In the genomic region with DNA sequence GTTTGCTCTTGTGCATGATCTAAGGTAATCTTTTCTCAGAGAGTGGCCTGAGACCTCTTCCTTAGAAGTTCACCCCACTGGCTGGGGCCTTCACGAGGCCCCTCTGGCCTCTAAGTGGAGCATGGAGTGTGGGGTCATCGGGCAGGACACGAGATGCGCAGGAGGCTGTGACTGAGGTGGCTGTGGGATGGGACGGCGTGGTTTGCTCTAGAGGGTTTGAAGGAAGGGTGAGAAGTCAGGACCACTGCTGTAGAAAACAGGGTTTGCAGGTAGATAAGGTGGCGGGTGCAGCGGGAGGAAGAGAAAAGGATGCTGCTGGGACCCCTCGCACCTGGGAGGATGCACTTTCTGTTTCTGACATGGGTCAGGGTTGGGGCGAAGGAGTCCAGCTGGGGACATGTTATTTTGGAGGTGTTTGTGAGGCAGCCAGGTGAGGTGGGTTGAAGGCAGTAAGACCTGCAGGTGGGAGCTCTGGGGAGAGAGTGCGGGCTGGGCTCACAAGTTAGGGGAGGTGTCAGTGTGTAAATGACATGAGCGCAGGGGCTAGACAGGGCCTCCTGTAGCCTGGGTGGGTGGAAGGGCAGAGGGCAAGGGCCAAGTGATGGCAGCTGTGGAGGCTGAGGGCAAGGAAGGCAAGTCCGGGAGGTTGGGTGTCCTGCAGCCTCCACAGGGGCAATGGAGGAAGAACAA, we compare ENCODE assay signal across 20 cellular contexts.
DNase-seq lines count a peak whose midpoint lies in the region; ATAC-seq and TF ChIP-seq lines count a peak whose summit lies in the region.
"Had no signal": no experiment of that assay in that cellular context is flagged by ENCODE, and none has a peak within 500 bp of the region (broad histone marks: within the 10 kb centered on the region; RNA-seq: fewer than 3 reads in every experiment).

No MANE protein-coding gene starts in this region.

- POLR2A ChIA-PET in activated naive CD8-positive, alpha-beta T cell treated with anti-CD3 and anti-CD28 coated beads, Interleukin-2, amount 10 ng/mL, durations not matched to agents 7 days and 5 days (lab: Charles Lee): no interaction called here

- H3K27me3 Mint-ChIP-seq in activated naive CD8-positive, alpha-beta T cell treated with anti-CD3 and anti-CD28 coated beads, Interleukin-2, amount 10 ng/mL, durations not matched to agents 7 days and 5 days: no peaks in the 10 kb centered on the region
- H3K27me3 Mint-ChIP-seq in activated naive CD8-positive, alpha-beta T cell treated with anti-CD3 and anti-CD28 coated beads, Interleukin-2, amount 50 U/mL, for 24 hours: no peaks in the 10 kb centered on the region

- no peak overlapping the region for H3K4me3 Mint-ChIP-seq in activated naive CD8-positive, alpha-beta T cell treated with anti-CD3 and anti-CD28 coated beads, Interleukin-2, amount 10 ng/mL, durations not matched to agents 7 days and 5 days
- H3K4me3 Mint-ChIP-seq in activated naive CD8-positive, alpha-beta T cell treated with anti-CD3 and anti-CD28 coated beads, Interleukin-2, amount 50 U/mL, for 24 hours: no peak overlapping the region

- TF ChIP-seq CTCF in GM13977 (IDR thresholded peaks at IDR 0.05; ENCODE audit: extremely low read depth, insufficient read depth, missing control alignments): no peak

- no peak overlapping the region for H3K27ac Mint-ChIP-seq in activated naive CD8-positive, alpha-beta T cell treated with anti-CD3 and anti-CD28 coated beads, Interleukin-2, amount 10 ng/mL, durations not matched to agents 7 days and 5 days
- H3K27ac Mint-ChIP-seq in activated naive CD8-positive, alpha-beta T cell treated with anti-CD3 and anti-CD28 coated beads, Interleukin-2, amount 50 U/mL, for 24 hours: no peak overlapping the region

- peaks cover 2% of the 10 kb centered on the region for H3K36me3 Mint-ChIP-seq in activated naive CD8-positive, alpha-beta T cell treated with anti-CD3 and anti-CD28 coated beads, Interleukin-2, amount 10 ng/mL, durations not matched to agents 7 days and 5 days
- no peaks in the 10 kb centered on the region for H3K36me3 Mint-ChIP-seq in activated naive CD8-positive, alpha-beta T cell treated with anti-CD3 and anti-CD28 coated beads, Interleukin-2, amount 50 U/mL, for 24 hours (ENCODE audit: low read depth)

- peak; percentile 14 for DNase-seq in activated naive CD8-positive, alpha-beta T cell treated with anti-CD3 and anti-CD28 coated beads, Interleukin-2, amount 10 ng/mL, durations not matched to agents 7 days and 5 days
- DNase-seq in activated naive CD8-positive, alpha-beta T cell treated with anti-CD3 and anti-CD28 coated beads, Interleukin-2, amount 50 U/mL, for 24 hours: no peak
- peak; percentile 2 for DNase-seq in GM13977 (ENCODE audit: low spot score)
- peak; percentile 0 for DNase-seq in germinal center (ENCODE audit: low spot score)
- peak; percentile 47 for DNase-seq in posterior vena cava (ENCODE audit: low spot score)
- no peak for DNase-seq in activated CD4-positive, CD25-positive, alpha-beta regulatory T cell treated with anti-CD3 and anti-CD28 coated beads, Interleukin-2, amount 50 U/mL, for 72 hours
- no peak for DNase-seq in SKM-1 treated with dmso at 0.1 percent for 144 hours (lab: John Stamatoyannopoulos, UW; ENCODE audit: unreplicated experiment)
- DNase-seq in NCI-H187 (lab: John Stamatoyannopoulos, UW): no peak
- DNase-seq: C1 segment of cervical spinal cord; DMS79; KBM-7; MV-4-11; NCI-H1694 treated with DMSO at 0.1 percent for 48 hours; NCI-H2107; NCI-H510A; NCI-H748 treated with DMSO at 0.1 percent for 48 hours; NK-92 treated with Interleukin-12 subunit alpha and Interleukin-12 subunit beta, amount 100 ng/mL, for 24 hours; RPMI8226; SIG-M5 had no signal

- in situ Hi-C loops in GM13977 (cut with MboI; ENCODE audit: low pct_unique_long_range_greater_than_20kb, low sequenced_read_pairs, unreplicated experiment): no loop called here

- peaks cover 3% of the 10 kb centered on the region for H3K9me3 Mint-ChIP-seq in activated naive CD8-positive, alpha-beta T cell treated with anti-CD3 and anti-CD28 coated beads, Interleukin-2, amount 10 ng/mL, durations not matched to agents 7 days and 5 days
- peaks cover 3% of the 10 kb centered on the region for H3K9me3 Mint-ChIP-seq in activated naive CD8-positive, alpha-beta T cell treated with anti-CD3 and anti-CD28 coated beads, Interleukin-2, amount 50 U/mL, for 24 hours

- H3K4me1 Mint-ChIP-seq in activated naive CD8-positive, alpha-beta T cell treated with anti-CD3 and anti-CD28 coated beads, Interleukin-2, amount 10 ng/mL, durations not matched to agents 7 days and 5 days: peaks cover 13% of the 10 kb centered on the region
- H3K4me1 Mint-ChIP-seq in activated naive CD8-positive, alpha-beta T cell treated with anti-CD3 and anti-CD28 coated beads, Interleukin-2, amount 50 U/mL, for 24 hours: no peaks in the 10 kb centered on the region

- intact Hi-C loops in posterior vena cava (cut with DNase I): no loop called here

- ATAC-seq in activated naive CD8-positive, alpha-beta T cell treated with anti-CD3 and anti-CD28 coated beads, Interleukin-2, amount 10 ng/mL, durations not matched to agents 7 days and 5 days (ENCODE audit: low read depth): no peak
- ATAC-seq in activated naive CD8-positive, alpha-beta T cell treated with anti-CD3 and anti-CD28 coated beads, Interleukin-2, amount 50 U/mL, for 24 hours: no peak
- ATAC-seq: A549 had no signal

Comparison
In these comparisons a context has a peak if more than half of its experiments do, and no peak if none do; other contexts are left out.
1. DNase-seq: peak in activated naive CD8-positive, alpha-beta T cell treated with anti-CD3 and anti-CD28 coated beads, Interleukin-2, amount 10 ng/mL, durations not matched to agents 7 days and 5 days (single experiment), GM13977 (single experiment), germinal center (single experiment) and posterior vena cava (single experiment); none in activated naive CD8-positive, alpha-beta T cell treated with anti-CD3 and anti-CD28 coated beads, Interleukin-2, amount 50 U/mL, for 24 hours (single experiment), activated CD4-positive, CD25-positive, alpha-beta regulatory T cell treated with anti-CD3 and anti-CD28 coated beads, Interleukin-2, amount 50 U/mL, for 72 hours (single experiment), SKM-1 treated with dmso at 0.1 percent for 144 hours (single experiment) and NCI-H187 (0 of 2).